1 cellular context compared by ENCODE assay signal in the genomic region with DNA sequence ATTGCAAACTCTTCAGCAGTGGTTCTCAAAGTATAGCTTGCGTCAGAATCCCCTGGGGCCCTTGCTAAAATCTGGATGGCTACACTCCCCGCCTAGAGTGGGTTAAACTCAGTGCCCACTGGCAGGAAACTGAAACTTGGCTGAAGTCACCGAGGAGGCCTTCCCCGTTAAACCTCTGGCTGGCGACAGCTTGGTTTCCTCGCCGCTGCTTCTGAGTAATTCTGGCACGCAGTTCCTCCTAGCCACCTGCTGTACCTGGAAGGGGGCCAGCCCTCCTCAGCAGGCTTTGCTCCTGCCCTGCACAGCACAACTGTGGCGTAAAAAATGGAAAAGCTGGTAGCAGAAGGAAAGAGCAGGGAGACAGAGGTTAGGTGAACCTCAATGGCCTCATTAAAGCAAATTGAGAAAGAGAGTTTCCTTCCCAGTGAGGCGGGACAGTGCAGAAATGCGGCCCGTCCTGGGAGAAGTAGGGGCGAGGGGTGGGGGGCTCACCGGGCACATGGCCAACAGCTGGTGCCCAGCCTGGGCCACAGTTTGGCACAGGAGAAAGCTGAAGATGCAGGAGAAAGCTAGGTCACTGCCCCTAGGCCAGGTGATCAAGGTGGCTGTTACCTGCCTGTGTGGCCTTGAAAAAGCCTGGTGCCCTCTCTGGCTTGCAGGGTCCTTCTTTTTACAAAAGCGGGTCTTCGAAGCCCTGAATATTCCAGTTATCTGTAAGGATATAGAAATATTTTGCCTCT.
A peak's percentile ranks its signal among the peaks of the same experiment; 100 is the strongest.
TF ChIP-seq lines count a peak whose summit lies in the region.

No MANE protein-coding gene starts in this region.

TF ChIP-seq in GM12878, 131 proteins besides CTCF, POLR2A, EP300 and RAD21 (continued from another document and continues in another):
- TF ChIP-seq SMAD1 (IDR thresholded peaks at IDR 0.05; ENCODE audit: low read depth, partially characterized antibody) (no peak), NFIC (IDR thresholded peaks at IDR 0.05; ENCODE audit: low read depth, low read length) (peak; percentile 75), TCF3 (IDR thresholded peaks at IDR 0.05; ENCODE audit: borderline replicate concordance, insufficient read depth, low read depth, low read length) (peak; percentile 97), ZNF274 (IDR thresholded peaks at IDR 0.05; ENCODE audit: insufficient read depth, insufficient read length) (no peak), FOXM1 (IDR thresholded peaks at IDR 0.05; ENCODE audit: low read depth, low read length) (peak; percentile 72), STAT3 (IDR thresholded peaks at IDR 0.05; ENCODE audit: low read depth, low read length) (no peak), SIN3A (IDR thresholded peaks at IDR 0.05; ENCODE audit: low read depth, low read length) (no peak), TCF12 (IDR thresholded peaks at IDR 0.05; ENCODE audit: low read depth, low read length) (peak; percentile 98), DPF2 (IDR thresholded peaks at IDR 0.05) (peak; percentile 80), CBX3 (IDR thresholded peaks at IDR 0.05; ENCODE audit: borderline replicate concordance, low read depth) (no peak), FOXK2 (IDR thresholded peaks at IDR 0.05) (no peak), HCFC1 (IDR thresholded peaks at IDR 0.05; ENCODE audit: low read length) (no peak), POU2F2 (IDR thresholded peaks at IDR 0.05; ENCODE audit: borderline replicate concordance, low read depth, low read length) (no peak), WRNIP1 (IDR thresholded peaks at IDR 0.05; ENCODE audit: borderline replicate concordance, low read depth, low read length) (no peak), STAT1 (conservative IDR thresholded peaks at IDR 0.05) (no peak), CREM (IDR thresholded peaks at IDR 0.05; ENCODE audit: low read depth) (peak; percentile 84), SMC3 (IDR thresholded peaks at IDR 0.05; ENCODE audit: borderline replicate concordance, low read length) (no peak), RCOR1 (conservative IDR thresholded peaks at IDR 0.05; ENCODE audit: low read depth, low read length) (no peak; the same call in 1 of the 2 replicates), MTA2 (IDR thresholded peaks at IDR 0.05; ENCODE audit: low read depth) (peak; percentile 77), TBL1XR1 (IDR thresholded peaks at IDR 0.05; ENCODE audit: low read depth, low read length) (0 out of 2 replicates have a peak, but pooled peaks have one; percentile 59), MEF2A (IDR thresholded peaks at IDR 0.05; ENCODE audit: insufficient read depth, low read depth, low read length) (peak; percentile 66), CREB1 (IDR thresholded peaks at IDR 0.05; ENCODE audit: low read depth) (peak; percentile 58), ZBTB4 (CRISPR knock-in tag; IDR thresholded peaks at IDR 0.05) (no peak), SREBF1 (IDR thresholded peaks at IDR 0.05; ENCODE audit: low read length) (no peak), ATF7 (IDR thresholded peaks at IDR 0.05; ENCODE audit: low read depth) (peak; percentile 74), BCL11A (IDR thresholded peaks at IDR 0.05; ENCODE audit: low read depth, low read length) (peak; percentile 81), HDAC2 (IDR thresholded peaks at IDR 0.05) (no peak), GATAD2B (conservative IDR thresholded peaks at IDR 0.05; ENCODE audit: low read depth) (peak; percentile 59; the same call in 1 of the 2 replicates)
- TF ChIP-seq, protein P1, sequence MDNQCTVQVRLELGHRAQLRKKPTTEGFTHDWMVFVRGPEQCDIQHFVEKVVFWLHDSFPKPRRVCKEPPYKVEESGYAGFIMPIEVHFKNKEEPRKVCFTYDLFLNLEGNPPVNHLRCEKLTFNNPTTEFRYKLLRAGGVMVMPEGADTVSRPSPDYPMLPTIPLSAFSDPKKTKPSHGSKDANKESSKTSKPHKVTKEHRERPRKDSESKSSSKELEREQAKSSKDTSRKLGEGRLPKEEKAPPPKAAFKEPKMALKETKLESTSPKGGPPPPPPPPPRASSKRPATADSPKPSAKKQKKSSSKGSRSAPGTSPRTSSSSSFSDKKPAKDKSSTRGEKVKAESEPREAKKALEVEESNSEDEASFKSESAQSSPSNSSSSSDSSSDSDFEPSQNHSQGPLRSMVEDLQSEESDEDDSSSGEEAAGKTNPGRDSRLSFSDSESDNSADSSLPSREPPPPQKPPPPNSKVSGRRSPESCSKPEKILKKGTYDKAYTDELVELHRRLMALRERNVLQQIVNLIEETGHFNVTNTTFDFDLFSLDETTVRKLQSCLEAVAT (IDR thresholded peaks at IDR 0.05), result no peak
- TF ChIP-seq, protein P2, sequence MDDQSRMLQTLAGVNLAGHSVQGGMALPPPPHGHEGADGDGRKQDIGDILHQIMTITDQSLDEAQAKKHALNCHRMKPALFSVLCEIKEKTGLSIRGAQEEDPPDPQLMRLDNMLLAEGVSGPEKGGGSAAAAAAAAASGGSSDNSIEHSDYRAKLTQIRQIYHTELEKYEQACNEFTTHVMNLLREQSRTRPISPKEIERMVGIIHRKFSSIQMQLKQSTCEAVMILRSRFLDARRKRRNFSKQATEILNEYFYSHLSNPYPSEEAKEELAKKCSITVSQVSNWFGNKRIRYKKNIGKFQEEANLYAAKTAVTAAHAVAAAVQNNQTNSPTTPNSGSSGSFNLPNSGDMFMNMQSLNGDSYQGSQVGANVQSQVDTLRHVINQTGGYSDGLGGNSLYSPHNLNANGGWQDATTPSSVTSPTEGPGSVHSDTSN (IDR thresholded peaks at IDR 0.05; ENCODE audit: insufficient replicate concordance, low read depth, low read length), result no peak
- TF ChIP-seq, protein P3, sequence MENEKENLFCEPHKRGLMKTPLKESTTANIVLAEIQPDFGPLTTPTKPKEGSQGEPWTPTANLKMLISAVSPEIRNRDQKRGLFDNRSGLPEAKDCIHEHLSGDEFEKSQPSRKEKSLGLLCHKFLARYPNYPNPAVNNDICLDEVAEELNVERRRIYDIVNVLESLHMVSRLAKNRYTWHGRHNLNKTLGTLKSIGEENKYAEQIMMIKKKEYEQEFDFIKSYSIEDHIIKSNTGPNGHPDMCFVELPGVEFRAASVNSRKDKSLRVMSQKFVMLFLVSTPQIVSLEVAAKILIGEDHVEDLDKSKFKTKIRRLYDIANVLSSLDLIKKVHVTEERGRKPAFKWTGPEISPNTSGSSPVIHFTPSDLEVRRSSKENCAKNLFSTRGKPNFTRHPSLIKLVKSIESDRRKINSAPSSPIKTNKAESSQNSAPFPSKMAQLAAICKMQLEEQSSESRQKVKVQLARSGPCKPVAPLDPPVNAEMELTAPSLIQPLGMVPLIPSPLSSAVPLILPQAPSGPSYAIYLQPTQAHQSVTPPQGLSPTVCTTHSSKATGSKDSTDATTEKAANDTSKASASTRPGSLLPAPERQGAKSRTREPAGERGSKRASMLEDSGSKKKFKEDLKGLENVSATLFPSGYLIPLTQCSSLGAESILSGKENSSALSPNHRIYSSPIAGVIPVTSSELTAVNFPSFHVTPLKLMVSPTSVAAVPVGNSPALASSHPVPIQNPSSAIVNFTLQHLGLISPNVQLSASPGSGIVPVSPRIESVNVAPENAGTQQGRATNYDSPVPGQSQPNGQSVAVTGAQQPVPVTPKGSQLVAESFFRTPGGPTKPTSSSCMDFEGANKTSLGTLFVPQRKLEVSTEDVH (IDR thresholded peaks at IDR 0.05; ENCODE audit: low read depth, partially characterized antibody), result no peak
- TF ChIP-seq, protein P4, sequence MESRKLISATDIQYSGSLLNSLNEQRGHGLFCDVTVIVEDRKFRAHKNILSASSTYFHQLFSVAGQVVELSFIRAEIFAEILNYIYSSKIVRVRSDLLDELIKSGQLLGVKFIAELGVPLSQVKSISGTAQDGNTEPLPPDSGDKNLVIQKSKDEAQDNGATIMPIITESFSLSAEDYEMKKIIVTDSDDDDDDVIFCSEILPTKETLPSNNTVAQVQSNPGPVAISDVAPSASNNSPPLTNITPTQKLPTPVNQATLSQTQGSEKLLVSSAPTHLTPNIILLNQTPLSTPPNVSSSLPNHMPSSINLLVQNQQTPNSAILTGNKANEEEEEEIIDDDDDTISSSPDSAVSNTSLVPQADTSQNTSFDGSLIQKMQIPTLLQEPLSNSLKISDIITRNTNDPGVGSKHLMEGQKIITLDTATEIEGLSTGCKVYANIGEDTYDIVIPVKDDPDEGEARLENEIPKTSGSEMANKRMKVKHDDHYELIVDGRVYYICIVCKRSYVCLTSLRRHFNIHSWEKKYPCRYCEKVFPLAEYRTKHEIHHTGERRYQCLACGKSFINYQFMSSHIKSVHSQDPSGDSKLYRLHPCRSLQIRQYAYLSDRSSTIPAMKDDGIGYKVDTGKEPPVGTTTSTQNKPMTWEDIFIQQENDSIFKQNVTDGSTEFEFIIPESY (IDR thresholded peaks at IDR 0.05), result no peak
- TF ChIP-seq, protein P5, sequence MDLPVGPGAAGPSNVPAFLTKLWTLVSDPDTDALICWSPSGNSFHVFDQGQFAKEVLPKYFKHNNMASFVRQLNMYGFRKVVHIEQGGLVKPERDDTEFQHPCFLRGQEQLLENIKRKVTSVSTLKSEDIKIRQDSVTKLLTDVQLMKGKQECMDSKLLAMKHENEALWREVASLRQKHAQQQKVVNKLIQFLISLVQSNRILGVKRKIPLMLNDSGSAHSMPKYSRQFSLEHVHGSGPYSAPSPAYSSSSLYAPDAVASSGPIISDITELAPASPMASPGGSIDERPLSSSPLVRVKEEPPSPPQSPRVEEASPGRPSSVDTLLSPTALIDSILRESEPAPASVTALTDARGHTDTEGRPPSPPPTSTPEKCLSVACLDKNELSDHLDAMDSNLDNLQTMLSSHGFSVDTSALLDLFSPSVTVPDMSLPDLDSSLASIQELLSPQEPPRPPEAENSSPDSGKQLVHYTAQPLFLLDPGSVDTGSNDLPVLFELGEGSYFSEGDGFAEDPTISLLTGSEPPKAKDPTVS (IDR thresholded peaks at IDR 0.05; ENCODE audit: low read depth, low read length), result no peak
- TF ChIP-seq, protein P6, sequence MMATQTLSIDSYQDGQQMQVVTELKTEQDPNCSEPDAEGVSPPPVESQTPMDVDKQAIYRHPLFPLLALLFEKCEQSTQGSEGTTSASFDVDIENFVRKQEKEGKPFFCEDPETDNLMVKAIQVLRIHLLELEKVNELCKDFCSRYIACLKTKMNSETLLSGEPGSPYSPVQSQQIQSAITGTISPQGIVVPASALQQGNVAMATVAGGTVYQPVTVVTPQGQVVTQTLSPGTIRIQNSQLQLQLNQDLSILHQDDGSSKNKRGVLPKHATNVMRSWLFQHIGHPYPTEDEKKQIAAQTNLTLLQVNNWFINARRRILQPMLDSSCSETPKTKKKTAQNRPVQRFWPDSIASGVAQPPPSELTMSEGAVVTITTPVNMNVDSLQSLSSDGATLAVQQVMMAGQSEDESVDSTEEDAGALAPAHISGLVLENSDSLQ (IDR thresholded peaks at IDR 0.05), result no peak
- TF ChIP-seq, protein P7, sequence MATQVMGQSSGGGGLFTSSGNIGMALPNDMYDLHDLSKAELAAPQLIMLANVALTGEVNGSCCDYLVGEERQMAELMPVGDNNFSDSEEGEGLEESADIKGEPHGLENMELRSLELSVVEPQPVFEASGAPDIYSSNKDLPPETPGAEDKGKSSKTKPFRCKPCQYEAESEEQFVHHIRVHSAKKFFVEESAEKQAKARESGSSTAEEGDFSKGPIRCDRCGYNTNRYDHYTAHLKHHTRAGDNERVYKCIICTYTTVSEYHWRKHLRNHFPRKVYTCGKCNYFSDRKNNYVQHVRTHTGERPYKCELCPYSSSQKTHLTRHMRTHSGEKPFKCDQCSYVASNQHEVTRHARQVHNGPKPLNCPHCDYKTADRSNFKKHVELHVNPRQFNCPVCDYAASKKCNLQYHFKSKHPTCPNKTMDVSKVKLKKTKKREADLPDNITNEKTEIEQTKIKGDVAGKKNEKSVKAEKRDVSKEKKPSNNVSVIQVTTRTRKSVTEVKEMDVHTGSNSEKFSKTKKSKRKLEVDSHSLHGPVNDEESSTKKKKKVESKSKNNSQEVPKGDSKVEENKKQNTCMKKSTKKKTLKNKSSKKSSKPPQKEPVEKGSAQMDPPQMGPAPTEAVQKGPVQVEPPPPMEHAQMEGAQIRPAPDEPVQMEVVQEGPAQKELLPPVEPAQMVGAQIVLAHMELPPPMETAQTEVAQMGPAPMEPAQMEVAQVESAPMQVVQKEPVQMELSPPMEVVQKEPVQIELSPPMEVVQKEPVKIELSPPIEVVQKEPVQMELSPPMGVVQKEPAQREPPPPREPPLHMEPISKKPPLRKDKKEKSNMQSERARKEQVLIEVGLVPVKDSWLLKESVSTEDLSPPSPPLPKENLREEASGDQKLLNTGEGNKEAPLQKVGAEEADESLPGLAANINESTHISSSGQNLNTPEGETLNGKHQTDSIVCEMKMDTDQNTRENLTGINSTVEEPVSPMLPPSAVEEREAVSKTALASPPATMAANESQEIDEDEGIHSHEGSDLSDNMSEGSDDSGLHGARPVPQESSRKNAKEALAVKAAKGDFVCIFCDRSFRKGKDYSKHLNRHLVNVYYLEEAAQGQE (IDR thresholded peaks at IDR 0.05; ENCODE audit: low read depth, low read length), result no peak
